Comparison of ENCODE assay signal across 8 cellular contexts in the genomic region with DNA sequence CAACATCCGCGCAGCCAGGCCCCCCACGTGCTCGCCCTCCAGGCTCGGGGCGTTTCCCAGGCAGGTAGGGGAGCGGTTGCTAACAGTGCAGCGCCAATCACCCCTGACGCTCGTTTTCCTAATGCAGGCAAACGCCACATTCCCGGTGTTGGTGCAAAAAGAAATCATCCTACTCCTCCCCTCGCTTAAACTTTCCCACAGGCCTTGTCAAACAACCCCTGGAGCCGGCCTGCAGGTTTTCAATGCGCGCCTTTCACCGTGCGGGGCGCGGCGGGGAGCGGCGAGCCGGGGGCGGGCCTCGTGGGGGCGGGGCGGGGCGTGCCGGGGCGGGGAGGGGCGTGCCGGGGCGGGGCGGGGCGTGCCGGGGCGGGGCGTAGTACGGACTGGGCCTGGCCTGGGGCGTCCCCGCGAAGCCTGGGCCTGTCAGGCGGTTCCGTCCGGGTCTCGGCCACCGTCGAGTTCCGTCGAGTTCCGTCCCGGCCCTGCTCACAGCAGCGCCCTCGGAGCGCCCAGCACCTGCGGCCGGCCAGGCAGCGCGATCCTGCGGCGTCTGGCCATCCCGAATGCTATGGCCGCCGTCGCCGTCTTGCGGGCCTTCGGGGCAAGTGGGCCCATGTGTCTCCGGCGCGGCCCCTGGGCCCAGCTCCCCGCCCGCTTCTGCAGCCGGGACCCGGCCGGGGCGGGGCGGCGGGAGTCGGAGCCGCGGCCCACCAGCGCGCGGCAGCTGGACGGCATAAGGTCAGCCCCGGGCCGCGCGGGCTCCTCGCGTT. TPM values are rescaled to one million over a fixed set of nuclear protein-coding genes. Genes with fewer than 3 reads are reported as not detected.
DNase-seq lines count a peak whose midpoint lies in the region; ATAC-seq and TF ChIP-seq lines count a peak whose summit lies in the region.

A gene with protein sequence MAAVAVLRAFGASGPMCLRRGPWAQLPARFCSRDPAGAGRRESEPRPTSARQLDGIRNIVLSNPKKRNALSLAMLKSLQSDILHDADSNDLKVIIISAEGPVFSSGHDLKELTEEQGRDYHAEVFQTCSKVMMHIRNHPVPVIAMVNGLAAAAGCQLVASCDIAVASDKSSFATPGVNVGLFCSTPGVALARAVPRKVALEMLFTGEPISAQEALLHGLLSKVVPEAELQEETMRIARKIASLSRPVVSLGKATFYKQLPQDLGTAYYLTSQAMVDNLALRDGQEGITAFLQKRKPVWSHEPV (plus strand): TSS at position 374 of the 770 bp plus-strand sequence. CDS start 195 bp downstream, at position 569.

- no peak within 1 kb of the TSS for H3K4me2 ChIP-seq in Karpas-422 (ENCODE audit: low read depth, low read length, poor library complexity, severe bottlenecking)

- H3K9me2 ChIP-seq in Karpas-422 (replicated peaks; ENCODE audit: insufficient read depth, low read length): no peaks in the 10 kb centered on the region

- H4K20me1 ChIP-seq in Karpas-422 (ENCODE audit: insufficient read depth, low read depth, low read length): no peaks in the 10 kb centered on the region

- H3K36me3 ChIP-seq in HUES6 (ENCODE audit: control insufficient read depth, insufficient read depth, low read length) (peaks cover 2% of the 10 kb centered on the region; the same call in 1 of the 2 replicates), mucosa of descending colon (ENCODE audit: low read depth) (no peaks in the 10 kb centered on the region), Karpas-422 (ENCODE audit: insufficient read depth, low read length) (no peaks in the 10 kb centered on the region)

- H3K9ac ChIP-seq in HUES6 (ENCODE audit: low read length) (peak within 1 kb of the TSS; percentile 67), Karpas-422 (ENCODE audit: low read length) (no peak within 1 kb of the TSS)

- H3K36me3 Mint-ChIP-seq in endothelial cell (ENCODE audit: low read depth, unreplicated experiment): peaks cover 12% of the 10 kb centered on the region

- peaks cover 9% of the 10 kb centered on the region for H3K27me3 Mint-ChIP-seq in endothelial cell (ENCODE audit: unreplicated experiment)

- H3K4me3 ChIP-seq in HUES6 (ENCODE audit: low read depth, low read length) (peak within 1 kb of the TSS; percentile 70), mucosa of descending colon (peak within 1 kb of the TSS; percentile 17), Karpas-422 (ENCODE audit: low read length) (no peak within 1 kb of the TSS)

- H3K9me3 Mint-ChIP-seq in endothelial cell (ENCODE audit: unreplicated experiment): no peaks in the 10 kb centered on the region

- TF ChIP-seq CTCF in endothelial cell (IDR thresholded peaks at IDR 0.05; ENCODE audit: unreplicated experiment) (no peak), mucosa of descending colon (IDR thresholded peaks at IDR 0.05) (no peak)

- H3K9me3 ChIP-seq in HUES6 (ENCODE audit: control insufficient read depth, insufficient read depth, low read depth, low read length) (peaks cover 8% of the 10 kb centered on the region), mucosa of descending colon (no peaks in the 10 kb centered on the region), Karpas-422 (ENCODE audit: low read length) (no peaks in the 10 kb centered on the region)

- intact Hi-C loops in mucosa of descending colon (cut with DNase I, micrococcal nuclease): no loop called here

- no peak within 1 kb of the TSS for H3K27ac Mint-ChIP-seq in endothelial cell (ENCODE audit: unreplicated experiment)

- ATAC-seq in GM19463 (IDR thresholded peaks at IDR 0.05; ENCODE audit: unreplicated experiment): peak; percentile 42
- peak; percentile 86 for ATAC-seq in mucosa of descending colon

- H2AFZ ChIP-seq in Karpas-422 (ENCODE audit: low read length): no peak within 1 kb of the TSS

- H3K27me3 ChIP-seq in HUES6 (ENCODE audit: control insufficient read depth, insufficient read depth, low read length): no peaks in the 10 kb centered on the region
- no peaks in the 10 kb centered on the region for H3K27me3 ChIP-seq in Karpas-422 (ENCODE audit: low read length)

- DNase-seq in COLO829 (ENCODE audit: low spot score): peak; percentile 42
- DNase-seq in activated CD8-positive, alpha-beta memory T cell treated with anti-CD3 and anti-CD28 coated beads for 48 hours (ENCODE audit: low read depth in 2 of 3, low spot score in 2 of 3): peak in 2 of 3 experiments; percentile 14 to 20
- DNase-seq in endothelial cell (ENCODE audit: low spot score): peak; percentile 35
- DNase-seq in mucosa of descending colon: peak; percentile 23 to 78 (median 77)
- DNase-seq in stimulated activated CD8-positive, alpha-beta memory T cell treated with anti-CD3 and anti-CD28 coated beads, Interleukin-7, amount 100 ng/mL, for 4 hours (ENCODE audit: low read depth in 2 of 2): peak; percentile 5 to 32
- DNase-seq in Karpas-422: no peak

- no peak within 1 kb of the TSS for H3K4me3 Mint-ChIP-seq in endothelial cell (ENCODE audit: unreplicated experiment)

- H3K79me2 ChIP-seq in Karpas-422 (ENCODE audit: low read length): no peaks in the 10 kb centered on the region

- H3K4me1 Mint-ChIP-seq in endothelial cell (ENCODE audit: unreplicated experiment): no peaks in the 10 kb centered on the region

- H3K27ac ChIP-seq in HUES6 (ENCODE audit: low read depth, low read length) (no peak within 1 kb of the TSS), Karpas-422 (ENCODE audit: low read length) (no peak within 1 kb of the TSS)

- H3K4me1 ChIP-seq in HUES6 (ENCODE audit: control insufficient read depth, insufficient read depth, low read length) (peaks cover 11% of the 10 kb centered on the region), mucosa of descending colon (ENCODE audit: low read depth) (peaks cover 2% of the 10 kb centered on the region), Karpas-422 (ENCODE audit: low read length) (no peaks in the 10 kb centered on the region)

RNA-seq across cellular contexts. Expression of the gene that starts here (rescaled TPM):
- total RNA-seq in endothelial cell (ENCODE audit: unreplicated experiment): 6.1 TPM
- 1 to 10 TPM in 2 of 3 donors, under 1 TPM in 1; 0.43 to 9.4 (median 1.3) TPM for total RNA-seq in mucosa of descending colon
- total RNA-seq in Karpas-422 (2014; rRNA removed; shearing (Covaris generic); ENCODE audit: low replicate concordance): not detected in 2 replicates
